1 cellular context compared by ENCODE assay signal in the genomic region with DNA sequence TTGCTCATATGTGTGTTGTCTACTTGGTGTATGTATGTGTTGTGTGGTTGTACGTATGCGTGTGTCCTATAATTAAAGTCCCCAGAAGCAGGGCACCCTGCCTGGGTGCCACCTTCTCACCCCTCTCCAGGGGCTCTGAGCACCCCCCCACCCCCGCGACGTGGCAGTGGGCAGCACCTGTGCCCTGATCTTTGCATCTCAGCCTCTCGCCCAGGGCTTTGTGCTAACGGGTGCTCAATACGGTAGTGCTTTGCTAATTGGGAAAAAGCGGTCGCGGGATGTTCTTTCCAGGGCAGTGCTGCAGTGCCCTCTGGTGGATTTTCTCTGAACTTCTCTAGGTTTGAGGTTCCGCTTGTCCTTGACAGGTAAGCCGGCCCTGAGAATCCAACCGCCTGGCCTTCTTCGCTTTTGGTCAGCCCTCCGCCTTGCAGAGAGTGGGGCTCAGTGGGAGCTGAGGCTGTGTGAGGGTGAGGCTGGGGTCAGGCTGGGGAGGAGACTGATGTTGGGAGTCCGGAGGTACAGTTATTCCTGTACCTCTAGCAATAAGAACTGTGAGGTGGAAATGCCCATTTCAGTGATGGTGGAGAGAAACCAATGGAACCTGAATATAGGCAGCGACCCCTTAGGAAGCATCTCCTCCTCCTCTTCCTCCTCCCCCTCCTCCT.
TF ChIP-seq lines count a peak whose summit lies in the region.

No MANE protein-coding gene starts in this region.

TF ChIP-seq in GM23338, 12 proteins besides CTCF, POLR2A, EP300 and RAD21 (continued from another document):
- no peak for TF ChIP-seq ETS1 (IDR thresholded peaks at IDR 0.05)
- no peak for TF ChIP-seq EZH2 (IDR thresholded peaks at IDR 0.05; ENCODE audit: low read depth, unreplicated experiment)
- TF ChIP-seq, protein P1, sequence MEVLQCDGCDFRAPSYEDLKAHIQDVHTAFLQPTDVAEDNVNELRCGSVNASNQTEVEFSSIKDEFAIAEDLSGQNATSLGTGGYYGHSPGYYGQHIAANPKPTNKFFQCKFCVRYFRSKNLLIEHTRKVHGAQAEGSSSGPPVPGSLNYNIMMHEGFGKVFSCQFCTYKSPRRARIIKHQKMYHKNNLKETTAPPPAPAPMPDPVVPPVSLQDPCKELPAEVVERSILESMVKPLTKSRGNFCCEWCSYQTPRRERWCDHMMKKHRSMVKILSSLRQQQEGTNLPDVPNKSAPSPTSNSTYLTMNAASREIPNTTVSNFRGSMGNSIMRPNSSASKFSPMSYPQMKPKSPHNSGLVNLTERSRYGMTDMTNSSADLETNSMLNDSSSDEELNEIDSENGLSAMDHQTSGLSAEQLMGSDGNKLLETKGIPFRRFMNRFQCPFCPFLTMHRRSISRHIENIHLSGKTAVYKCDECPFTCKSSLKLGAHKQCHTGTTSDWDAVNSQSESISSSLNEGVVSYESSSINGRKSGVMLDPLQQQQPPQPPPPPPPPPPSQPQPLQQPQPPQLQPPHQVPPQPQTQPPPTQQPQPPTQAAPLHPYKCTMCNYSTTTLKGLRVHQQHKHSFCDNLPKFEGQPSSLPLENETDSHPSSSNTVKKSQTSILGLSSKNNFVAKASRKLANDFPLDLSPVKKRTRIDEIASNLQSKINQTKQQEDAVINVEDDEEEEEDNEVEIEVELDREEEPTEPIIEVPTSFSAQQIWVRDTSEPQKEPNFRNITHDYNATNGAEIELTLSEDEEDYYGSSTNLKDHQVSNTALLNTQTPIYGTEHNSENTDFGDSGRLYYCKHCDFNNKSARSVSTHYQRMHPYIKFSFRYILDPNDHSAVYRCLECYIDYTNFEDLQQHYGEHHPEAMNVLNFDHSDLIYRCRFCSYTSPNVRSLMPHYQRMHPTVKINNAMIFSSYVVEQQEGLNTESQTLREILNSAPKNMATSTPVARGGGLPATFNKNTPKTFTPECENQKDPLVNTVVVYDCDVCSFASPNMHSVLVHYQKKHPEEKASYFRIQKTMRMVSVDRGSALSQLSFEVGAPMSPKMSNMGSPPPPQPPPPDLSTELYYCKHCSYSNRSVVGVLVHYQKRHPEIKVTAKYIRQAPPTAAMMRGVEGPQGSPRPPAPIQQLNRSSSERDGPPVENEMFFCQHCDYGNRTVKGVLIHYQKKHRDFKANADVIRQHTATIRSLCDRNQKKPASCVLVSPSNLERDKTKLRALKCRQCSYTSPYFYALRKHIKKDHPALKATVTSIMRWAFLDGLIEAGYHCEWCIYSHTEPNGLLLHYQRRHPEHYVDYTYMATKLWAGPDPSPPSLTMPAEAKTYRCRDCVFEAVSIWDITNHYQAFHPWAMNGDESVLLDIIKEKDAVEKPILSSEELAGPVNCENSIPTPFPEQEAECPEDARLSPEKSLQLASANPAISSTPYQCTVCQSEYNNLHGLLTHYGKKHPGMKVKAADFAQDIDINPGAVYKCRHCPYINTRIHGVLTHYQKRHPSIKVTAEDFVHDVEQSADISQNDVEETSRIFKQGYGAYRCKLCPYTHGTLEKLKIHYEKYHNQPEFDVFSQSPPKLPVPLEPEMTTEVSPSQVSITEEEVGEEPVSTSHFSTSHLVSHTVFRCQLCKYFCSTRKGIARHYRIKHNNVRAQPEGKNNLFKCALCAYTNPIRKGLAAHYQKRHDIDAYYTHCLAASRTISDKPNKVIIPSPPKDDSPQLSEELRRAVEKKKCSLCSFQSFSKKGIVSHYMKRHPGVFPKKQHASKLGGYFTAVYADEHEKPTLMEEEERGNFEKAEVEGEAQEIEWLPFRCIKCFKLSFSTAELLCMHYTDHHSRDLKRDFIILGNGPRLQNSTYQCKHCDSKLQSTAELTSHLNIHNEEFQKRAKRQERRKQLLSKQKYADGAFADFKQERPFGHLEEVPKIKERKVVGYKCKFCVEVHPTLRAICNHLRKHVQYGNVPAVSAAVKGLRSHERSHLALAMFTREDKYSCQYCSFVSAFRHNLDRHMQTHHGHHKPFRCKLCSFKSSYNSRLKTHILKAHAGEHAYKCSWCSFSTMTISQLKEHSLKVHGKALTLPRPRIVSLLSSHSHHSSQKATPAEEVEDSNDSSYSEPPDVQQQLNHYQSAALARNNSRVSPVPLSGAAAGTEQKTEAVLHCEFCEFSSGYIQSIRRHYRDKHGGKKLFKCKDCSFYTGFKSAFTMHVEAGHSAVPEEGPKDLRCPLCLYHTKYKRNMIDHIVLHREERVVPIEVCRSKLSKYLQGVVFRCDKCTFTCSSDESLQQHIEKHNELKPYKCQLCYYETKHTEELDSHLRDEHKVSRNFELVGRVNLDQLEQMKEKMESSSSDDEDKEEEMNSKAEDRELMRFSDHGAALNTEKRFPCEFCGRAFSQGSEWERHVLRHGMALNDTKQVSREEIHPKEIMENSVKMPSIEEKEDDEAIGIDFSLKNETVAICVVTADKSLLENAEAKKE (CRISPR knock-in tag; IDR thresholded peaks at IDR 0.05) = no peak
- TF ChIP-seq POLR2AphosphoS5 (IDR thresholded peaks at IDR 0.05; ENCODE audit: low read depth) = no peak
- no peak for TF ChIP-seq JUNB (IDR thresholded peaks at IDR 0.05; ENCODE audit: unreplicated experiment)
